ENCODE assay signal across 14 cellular contexts in the genomic region with DNA sequence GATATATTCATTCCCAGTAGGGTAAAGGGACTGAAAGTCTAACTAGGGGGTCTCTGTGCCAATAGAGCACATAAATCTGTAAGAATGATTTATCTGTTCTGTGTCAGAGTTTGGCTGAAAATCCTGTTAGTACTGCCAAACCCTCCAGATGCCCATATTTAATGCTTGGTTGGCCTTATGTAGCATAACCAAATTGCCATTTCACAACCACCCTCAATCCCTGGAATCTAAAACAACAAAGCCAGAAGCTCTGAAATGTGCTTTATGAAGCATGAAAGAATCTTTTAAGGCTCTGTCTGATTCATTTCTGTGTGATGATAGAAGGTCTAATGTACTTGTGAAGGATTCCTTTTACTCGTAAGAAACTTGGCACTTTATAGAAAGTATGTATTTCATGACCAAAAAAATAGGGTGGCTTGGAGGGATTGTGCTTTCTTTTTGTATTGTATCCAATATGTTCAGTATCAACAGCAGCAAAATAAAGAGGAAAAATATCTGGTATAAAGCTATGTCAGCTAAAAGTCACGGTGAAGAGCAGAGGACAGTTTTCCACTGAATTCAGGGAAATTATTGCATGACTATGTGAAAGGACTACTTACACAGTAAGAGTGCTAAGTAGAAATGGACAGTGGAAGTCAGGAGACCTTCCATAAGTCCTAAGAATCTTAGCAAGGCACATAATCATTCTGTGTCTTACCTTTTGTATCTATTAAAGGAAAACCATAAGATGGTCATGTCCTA. TPM values are rescaled to one million over a fixed set of nuclear protein-coding genes. Genes with fewer than 3 reads are reported as not detected.
DNase-seq lines count a peak whose midpoint lies in the region; ATAC-seq and TF ChIP-seq lines count a peak whose summit lies in the region.
"Had no signal": no experiment of that assay in that cellular context is flagged by ENCODE, and none has a peak within 500 bp of the region (broad histone marks: within the 10 kb centered on the region; RNA-seq: fewer than 3 reads in every experiment).

No MANE protein-coding gene starts in this region.

- peaks cover 0 to 3% (median 0%) of the 10 kb centered on the region in 5 experiments for H3K9me3 Mint-ChIP-seq in brain
- H3K9me3 Mint-ChIP-seq in mesothelial cell of epicardium: no peaks in the 10 kb centered on the region

- no peak overlapping the region for H3K9ac ChIP-seq in BLaER1

- H3K9me3 ChIP-seq in BLaER1 (peaks cover 14% of the 10 kb centered on the region; the same call in 1 of the 2 replicates), psoas muscle (no peaks in the 10 kb centered on the region)

- H3K27ac ChIP-seq in BLaER1 (no peak overlapping the region), psoas muscle (peak overlapping the region; percentile 43)
- H3K27ac ChIP-seq: WERI-Rb-1 had no signal

- DNase-seq in NCI-H1092 (lab: John Stamatoyannopoulos, UW): peak; percentile 34
- no peak for DNase-seq in psoas muscle
- DNase-seq in iPS-NIHi11 (ENCODE audit: low spot score): no peak
- DNase-seq in mesothelial cell of epicardium (ENCODE audit: low spot score in 2 of 2, unreplicated experiment in 2 of 2): no peak
- no peak for DNase-seq in NCI-H2227 treated with DMSO at 0.1 percent for 48 hours (lab: John Stamatoyannopoulos, UW)
- DNase-seq: aorta, SHP77 had no signal

- H3K27ac Mint-ChIP-seq in brain (peak overlapping the region in 4 of 5 experiments; percentile 52 to 94 (median 74)), mesothelial cell of epicardium (no peak overlapping the region)

- H3K36me3 ChIP-seq in BLaER1 (no peaks in the 10 kb centered on the region), psoas muscle (ENCODE audit: insufficient read depth in 1 of 2, low read depth in 1 of 2) (no peaks in the 10 kb centered on the region)
- H3K36me3 ChIP-seq: WERI-Rb-1 had no signal

- no peak for TF ChIP-seq CTCF in brain (conservative IDR thresholded peaks at IDR 0.05)
- no peak for TF ChIP-seq CTCF in psoas muscle (IDR thresholded peaks at IDR 0.05)
- no peak for TF ChIP-seq CTCF in mesothelial cell of epicardium (IDR thresholded peaks at IDR 0.05; ENCODE audit: unreplicated experiment)

- H3K27me3 ChIP-seq in BLaER1: no peaks in the 10 kb centered on the region
- no peaks in the 10 kb centered on the region for H3K27me3 ChIP-seq in psoas muscle (ENCODE audit: insufficient read depth in 3 of 3, low read length in 2 of 3)

- H3K4me2 ChIP-seq in BLaER1: peak overlapping the region; percentile 25

- H3K4me3 Mint-ChIP-seq in brain: peak overlapping the region in 2 of 5 experiments; percentile 36 to 46
- H3K4me3 Mint-ChIP-seq in mesothelial cell of epicardium: no peak overlapping the region

- H3K27me3 Mint-ChIP-seq in brain: no peaks in the 10 kb centered on the region
- H3K27me3 Mint-ChIP-seq in mesothelial cell of epicardium (ENCODE audit: low read depth): peaks cover 18% of the 10 kb centered on the region

- intact Hi-C loops in psoas muscle (cut with DNase I): no loop called here

- ATAC-seq in psoas muscle: peak; percentile 22 to 49 (median 38)
- ATAC-seq in GM21737 (IDR thresholded peaks at IDR 0.05; ENCODE audit: unreplicated experiment): no peak

- H4K20me1 ChIP-seq in BLaER1: no peaks in the 10 kb centered on the region

- H3K4me1 ChIP-seq in BLaER1: peaks cover 49% of the 10 kb centered on the region
- peaks cover 13% of the 10 kb centered on the region for H3K4me1 ChIP-seq in psoas muscle

- no peaks in the 10 kb centered on the region for H3K36me3 Mint-ChIP-seq in brain
- no peaks in the 10 kb centered on the region for H3K36me3 Mint-ChIP-seq in mesothelial cell of epicardium

- H3K4me3 ChIP-seq in BLaER1 (no peak overlapping the region), psoas muscle (no peak overlapping the region)

- H3K4me1 Mint-ChIP-seq in brain: peaks cover 22% of the 10 kb centered on the region
- H3K4me1 Mint-ChIP-seq in mesothelial cell of epicardium: peaks cover 4% of the 10 kb centered on the region

- 11 to 35% (median 31%) methylated on average over 2 of the region's 2 CpGs for WGBS in psoas muscle, 3 donors

RNA-seq across cellular contexts. Expression of gene TSHR, which starts 19.1 kb away (rescaled TPM):
- polyA plus RNA-seq in brain (ENCODE audit: insufficient read depth, low read depth, low replicate concordance): 0.31 TPM
- total RNA-seq in psoas muscle: under 1 TPM in 2 of 4 donors, not detected in 2; 0.08 to 0.60 TPM
- under 1 TPM; 0.01 to 0.20 (median 0.12) TPM for polyA plus RNA-seq in psoas muscle
- not detected in 3 replicates for total RNA-seq in mesothelial cell of epicardium
- total RNA-seq: H4, mucosa of gallbladder, ureter had no signal

RNA-seq across cellular contexts. Expression of gene CEP128, which starts 33.0 kb away (rescaled TPM):
- polyA plus RNA-seq in brain (ENCODE audit: insufficient read depth, low read depth, low replicate concordance) (2.3 TPM), psoas muscle (1 to 10 TPM in 1 of 3 donors, under 1 TPM in 2; 0.79 to 2.3 (median 0.94) TPM)
- total RNA-seq in psoas muscle (1 to 10 TPM; 1.4 to 2.3 (median 1.9) TPM), mesothelial cell of epicardium (14.8 to 15.7 TPM (median 15.3 TPM) in 3 replicates)
